Comparison of ENCODE assay signal across 22 cellular contexts in the genomic region with DNA sequence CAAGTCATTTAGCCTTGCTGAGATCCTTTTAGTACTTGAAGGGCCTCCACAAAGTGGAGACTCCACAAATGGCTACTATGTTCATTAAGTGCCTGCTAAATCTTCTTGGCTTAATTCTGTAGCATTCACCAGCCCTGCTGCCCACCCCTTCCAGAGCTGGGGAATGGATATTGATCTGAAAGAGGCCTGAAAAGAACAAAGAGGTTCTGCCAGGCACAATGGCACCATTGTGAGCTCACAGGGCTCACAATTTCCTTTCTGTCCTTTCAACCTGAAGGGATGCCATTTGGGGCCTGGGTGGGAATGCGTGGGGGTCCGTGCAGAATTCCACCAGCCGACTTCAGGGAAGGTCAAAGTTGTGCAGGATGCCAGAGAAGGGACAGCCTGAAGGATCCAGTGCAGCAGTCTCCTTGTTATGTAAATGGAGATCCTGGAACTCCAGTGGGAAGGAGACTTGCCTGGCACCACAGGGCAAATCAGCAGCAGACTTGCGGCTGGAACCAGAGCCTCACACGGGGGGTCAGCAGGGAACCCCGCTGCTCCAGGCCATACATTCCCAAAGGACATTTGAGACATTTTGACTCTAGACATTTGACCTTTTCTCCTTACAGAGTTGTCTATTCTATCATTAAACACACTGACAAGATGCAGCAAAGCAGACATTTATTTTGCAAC. TPM values are rescaled to one million over a fixed set of nuclear protein-coding genes. Genes with fewer than 3 reads are reported as not detected.
DNase-seq lines count a peak whose midpoint lies in the region; ATAC-seq and TF ChIP-seq lines count a peak whose summit lies in the region.
"Had no signal": no experiment of that assay in that cellular context is flagged by ENCODE, and none has a peak within 500 bp of the region (broad histone marks: within the 10 kb centered on the region; RNA-seq: fewer than 3 reads in every experiment).

No MANE protein-coding gene starts in this region.

- peak; percentile 15 for DNase-seq in Calu3
- no peak for DNase-seq in body of pancreas
- DNase-seq in inferior parietal cortex (ENCODE audit: extremely low spot score): peak; percentile 55
- peak; percentile 59 for DNase-seq in putamen (ENCODE audit: low spot score)
- no peak for DNase-seq in stimulated activated naive B cell treated with anti-CD40 and anti-IgM and Interleukin-4, amounts not matched to agents 10 μg/mL and 1 μg/mL and 100 μg/mL, for 72 hours
- no peak for DNase-seq in gastrocnemius medialis
- DNase-seq in EL: no peak
- DNase-seq: activated CD4-positive, alpha-beta memory T cell treated with anti-CD3 and anti-CD28 coated beads, Interleukin-2, amount 10 ng/mL, durations not matched to agents 7 days and 5 days; activated T-cell treated with anti-CD3 and anti-CD28 coated beads, Interleukin-2, amount 50 U/mL, for 1 hour; brain microvascular endothelial cell; dermis blood vessel endothelial cell; glutamatergic neuron; immature natural killer cell; mammary epithelial cell; naive thymus-derived CD8-positive, alpha-beta T cell; NCI-H2029; WERI-Rb-1 had no signal

- peaks cover 9% of the 10 kb centered on the region for H3K4me1 Mint-ChIP-seq in Calu3 (ENCODE audit: low read depth, unreplicated experiment)
- H3K4me1 Mint-ChIP-seq in stimulated activated naive B cell treated with anti-CD40 and anti-IgM and Interleukin-4, amounts not matched to agents 10 μg/mL and 1 μg/mL and 100 μg/mL, for 72 hours: no peaks in the 10 kb centered on the region
- H3K4me1 Mint-ChIP-seq: activated CD4-positive, alpha-beta memory T cell treated with anti-CD3 and anti-CD28 coated beads, Interleukin-2, amount 10 ng/mL, durations not matched to agents 7 days and 5 days; immature natural killer cell; naive thymus-derived CD8-positive, alpha-beta T cell; stimulated activated memory B cell treated with anti-CD40 and anti-IgM and Interleukin-4, amounts not matched to agents 10 μg/mL and 1 μg/mL and 100 μg/mL, for 72 hours had no signal

- no peaks in the 10 kb centered on the region for H3K9me3 ChIP-seq in body of pancreas
- H3K9me3 ChIP-seq in gastrocnemius medialis: no peaks in the 10 kb centered on the region
- H3K9me3 ChIP-seq: upper lobe of left lung had no signal

- TF ChIP-seq POLR2A in body of pancreas (IDR thresholded peaks at IDR 0.05) (no peak), gastrocnemius medialis (IDR thresholded peaks at IDR 0.05) (no peak)

- CTCF ChIA-PET in Calu3 (lab: Charles Lee): interaction anchor here (0.7 to 1.0 kb wide), 2 partner anchors 9 to 22 kb away, joined by 3 read pairs; partner anchors contain the start of gene MORF4L1

- no peak overlapping the region for H3K4me3 Mint-ChIP-seq in Calu3 (ENCODE audit: low read depth, unreplicated experiment)
- H3K4me3 Mint-ChIP-seq in stimulated activated naive B cell treated with anti-CD40 and anti-IgM and Interleukin-4, amounts not matched to agents 10 μg/mL and 1 μg/mL and 100 μg/mL, for 72 hours: no peak overlapping the region
- H3K4me3 Mint-ChIP-seq: activated CD4-positive, alpha-beta memory T cell treated with anti-CD3 and anti-CD28 coated beads, Interleukin-2, amount 10 ng/mL, durations not matched to agents 7 days and 5 days; activated naive CD4-positive, alpha-beta T cell treated with anti-CD3 and anti-CD28 coated beads, Interleukin-2, amount 50 U/mL, for 24 hours; immature natural killer cell; naive thymus-derived CD8-positive, alpha-beta T cell; stimulated activated memory B cell treated with anti-CD40 and anti-IgM and Interleukin-4, amounts not matched to agents 10 μg/mL and 1 μg/mL and 100 μg/mL, for 72 hours had no signal

- H3K36me3 Mint-ChIP-seq in Calu3 (ENCODE audit: insufficient read depth, unreplicated experiment): no peaks in the 10 kb centered on the region
- H3K36me3 Mint-ChIP-seq in stimulated activated naive B cell treated with anti-CD40 and anti-IgM and Interleukin-4, amounts not matched to agents 10 μg/mL and 1 μg/mL and 100 μg/mL, for 72 hours: no peaks in the 10 kb centered on the region
- H3K36me3 Mint-ChIP-seq: activated naive CD4-positive, alpha-beta T cell treated with anti-CD3 and anti-CD28 coated beads, Interleukin-2, amount 50 U/mL, for 24 hours; immature natural killer cell; naive thymus-derived CD8-positive, alpha-beta T cell; stimulated activated memory B cell treated with anti-CD40 and anti-IgM and Interleukin-4, amounts not matched to agents 10 μg/mL and 1 μg/mL and 100 μg/mL, for 72 hours had no signal

- intact Hi-C loops in Calu3 (cut with micrococcal nuclease; ENCODE audit: unreplicated experiment) (no loop called here), body of pancreas (cut with DNase I) (no loop called here), gastrocnemius medialis (cut with DNase I; ENCODE audit: low total_unique reads) (no loop called here)

- no peaks in the 10 kb centered on the region for H3K9me3 Mint-ChIP-seq in Calu3 (ENCODE audit: low read depth, unreplicated experiment)
- no peaks in the 10 kb centered on the region for H3K9me3 Mint-ChIP-seq in stimulated activated naive B cell treated with anti-CD40 and anti-IgM and Interleukin-4, amounts not matched to agents 10 μg/mL and 1 μg/mL and 100 μg/mL, for 72 hours
- H3K9me3 Mint-ChIP-seq: activated CD4-positive, alpha-beta memory T cell treated with anti-CD3 and anti-CD28 coated beads, Interleukin-2, amount 10 ng/mL, durations not matched to agents 7 days and 5 days; activated naive CD4-positive, alpha-beta T cell treated with anti-CD3 and anti-CD28 coated beads, Interleukin-2, amount 50 U/mL, for 24 hours; naive thymus-derived CD8-positive, alpha-beta T cell; stimulated activated memory B cell treated with anti-CD40 and anti-IgM and Interleukin-4, amounts not matched to agents 10 μg/mL and 1 μg/mL and 100 μg/mL, for 72 hours had no signal

- H3K27me3 ChIP-seq in body of pancreas (no peaks in the 10 kb centered on the region), gastrocnemius medialis (no peaks in the 10 kb centered on the region)
- H3K27me3 ChIP-seq: brain microvascular endothelial cell, upper lobe of left lung had no signal

- H3K4me1 ChIP-seq in body of pancreas (no peaks in the 10 kb centered on the region), gastrocnemius medialis (no peaks in the 10 kb centered on the region)
- H3K4me1 ChIP-seq: upper lobe of left lung had no signal

- H3K36me3 ChIP-seq in body of pancreas (replicated peaks in 1 of 2; ENCODE audit: insufficient read depth in 1 of 2, low read depth in 2 of 2) (no peaks in the 10 kb centered on the region), gastrocnemius medialis (no peaks in the 10 kb centered on the region)
- H3K36me3 ChIP-seq: brain microvascular endothelial cell, upper lobe of left lung, WERI-Rb-1 had no signal

- no TSS peak for BruUV-seq in Calu3 (replicated peaks; lab: Mats Ljungman, UMichigan)

- peak overlapping the region in 2 of 4 donors; percentile 37 to 44 for H3K27ac ChIP-seq in body of pancreas
- no peak overlapping the region for H3K27ac ChIP-seq in gastrocnemius medialis
- H3K27ac ChIP-seq: brain microvascular endothelial cell, upper lobe of left lung, WERI-Rb-1 had no signal

- no peak overlapping the region for H3K27ac Mint-ChIP-seq in Calu3 (ENCODE audit: unreplicated experiment)
- H3K27ac Mint-ChIP-seq in stimulated activated naive B cell treated with anti-CD40 and anti-IgM and Interleukin-4, amounts not matched to agents 10 μg/mL and 1 μg/mL and 100 μg/mL, for 72 hours: no peak overlapping the region
- H3K27ac Mint-ChIP-seq: activated CD4-positive, alpha-beta memory T cell treated with anti-CD3 and anti-CD28 coated beads, Interleukin-2, amount 10 ng/mL, durations not matched to agents 7 days and 5 days; activated naive CD4-positive, alpha-beta T cell treated with anti-CD3 and anti-CD28 coated beads, Interleukin-2, amount 50 U/mL, for 24 hours; immature natural killer cell; naive thymus-derived CD8-positive, alpha-beta T cell; stimulated activated memory B cell treated with anti-CD40 and anti-IgM and Interleukin-4, amounts not matched to agents 10 μg/mL and 1 μg/mL and 100 μg/mL, for 72 hours had no signal

- in situ Hi-C loops in gastrocnemius medialis (cut with MboI; ENCODE audit: low sequenced_read_pairs in 4 of 4): no loop called here

- ATAC-seq in body of pancreas: peak; percentile 53
- ATAC-seq in stimulated activated naive B cell treated with anti-CD40 and anti-IgM and Interleukin-4, amounts not matched to agents 10 μg/mL and 1 μg/mL and 100 μg/mL, for 72 hours (replicated peaks): no peak
- no peak for ATAC-seq in gastrocnemius medialis
- no peak for ATAC-seq in activated CD4-positive, CD25-positive, alpha-beta regulatory T cell treated with anti-CD3 and anti-CD28 coated beads, Interleukin-2, amount 50 U/mL, for 24 hours
- ATAC-seq: K562; naive thymus-derived CD8-positive, alpha-beta T cell; stimulated activated memory B cell treated with anti-CD40 and anti-IgM and Interleukin-4, amounts not matched to agents 10 μg/mL and 1 μg/mL and 100 μg/mL, for 72 hours had no signal

- TF ChIP-seq CTCF in Calu3 (IDR thresholded peaks at IDR 0.05; ENCODE audit: unreplicated experiment) (no peak), body of pancreas (IDR thresholded peaks at IDR 0.05) (no peak), gastrocnemius medialis (IDR thresholded peaks at IDR 0.05 in 4 of 5, conservative IDR thresholded peaks at IDR 0.05 in 1 of 5) (no peak)

- no peak overlapping the region for H3K4me3 ChIP-seq in body of pancreas
- H3K4me3 ChIP-seq in gastrocnemius medialis: no peak overlapping the region
- H3K4me3 ChIP-seq: K562, upper lobe of left lung had no signal

- H3K27me3 Mint-ChIP-seq in Calu3 (ENCODE audit: unreplicated experiment): no peaks in the 10 kb centered on the region
- H3K27me3 Mint-ChIP-seq in stimulated activated naive B cell treated with anti-CD40 and anti-IgM and Interleukin-4, amounts not matched to agents 10 μg/mL and 1 μg/mL and 100 μg/mL, for 72 hours: peaks cover 6 to 9% of the 10 kb centered on the region in 2 donors
- H3K27me3 Mint-ChIP-seq: activated naive CD4-positive, alpha-beta T cell treated with anti-CD3 and anti-CD28 coated beads, Interleukin-2, amount 50 U/mL, for 24 hours; stimulated activated memory B cell treated with anti-CD40 and anti-IgM and Interleukin-4, amounts not matched to agents 10 μg/mL and 1 μg/mL and 100 μg/mL, for 72 hours had no signal

- WGBS in body of pancreas, 2 donors: 25 to 48% methylated on average over 6 of the region's 6 CpGs

RNA-seq across cellular contexts. Expression of gene MORF4L1, which starts 21.6 kb away (rescaled TPM):
- total RNA-seq in Calu3 (2022) (324 and 335 TPM in 2 replicates), body of pancreas (100 to 1,000 TPM in 1 of 2 donors, 10 to 100 TPM in 1; 94.2 to 152 TPM), gastrocnemius medialis (100 to 1,000 TPM; 279 to 372 (median 286) TPM)

RNA-seq across cellular contexts. Expression of gene ADAMTS7, which starts 39.8 kb away (rescaled TPM):
- 1.3 and 1.4 TPM in 2 replicates for total RNA-seq in Calu3 (2022)
- 1 to 10 TPM in 1 of 2 donors, under 1 TPM in 1; 0.33 to 2.1 TPM for total RNA-seq in body of pancreas
- total RNA-seq in gastrocnemius medialis: 1 to 10 TPM in 1 of 4 donors, under 1 TPM in 3; 0.42 to 1.1 (median 0.76) TPM

Comparison
In these comparisons a context has a peak if more than half of its experiments do, and no peak if none do; other contexts are left out.
1. DNase-seq: peak in Calu3 (single experiment), inferior parietal cortex (single experiment) and putamen (single experiment); none in body of pancreas (0 of 4), stimulated activated naive B cell treated with anti-CD40 and anti-IgM and Interleukin-4, amounts not matched to agents 10 μg/mL and 1 μg/mL and 100 μg/mL, for 72 hours (single experiment), gastrocnemius medialis (0 of 2) and EL (single experiment).